11 cellular contexts compared by ENCODE assay signal in genomic region chr22:18032455-18033101, GRCh38. TPM values are rescaled to one million over a fixed set of nuclear protein-coding genes. Genes with fewer than 3 reads are reported as not detected.
DNase-seq lines count a peak whose midpoint lies in the region; ATAC-seq, FAIRE-seq and TF ChIP-seq lines count a peak whose summit lies in the region.
"Had no signal": no experiment of that assay in that cellular context is flagged by ENCODE, and none has a peak within 500 bp of the region (broad histone marks: within the 10 kb centered on the region; RNA-seq: fewer than 3 reads in every experiment).

No MANE protein-coding gene starts in this region.

- peaks cover 14 to 70% (median 30%) of the 10 kb centered on the region in 3 donors for H3K4me1 ChIP-seq in esophagus squamous epithelium

- peak in 1 of 4 donors; percentile 11 for TF ChIP-seq POLR2A in esophagus squamous epithelium (IDR thresholded peaks at IDR 0.05)

- no peaks in the 10 kb centered on the region for H3K9me3 ChIP-seq in esophagus squamous epithelium

- H3K36me3 ChIP-seq in esophagus squamous epithelium = no peaks in the 10 kb centered on the region

- intact Hi-C loops in esophagus squamous epithelium (cut with DNase I) (no loop called here), posterior vena cava (cut with DNase I) (no loop called here)

- FAIRE-seq in RCC 7860 (lab: Jason Lieb, UNC) = peak; percentile 96

- H3K27ac ChIP-seq in esophagus squamous epithelium = peak overlapping the region; percentile 72 to 84 (median 80)

- no peak for TF ChIP-seq CTCF in esophagus squamous epithelium (IDR thresholded peaks at IDR 0.05)

- ATAC-seq in GM21367 (IDR thresholded peaks at IDR 0.05; ENCODE audit: unreplicated experiment) = no peak
- ATAC-seq in activated CD4-positive, CD25-positive, alpha-beta regulatory T cell treated with anti-CD3 and anti-CD28 coated beads, Interleukin-2, amount 50 U/mL, for 24 hours = no peak

- 40 to 49% methylated on average over 5 to 6 of the region's 6 CpGs for WGBS in esophagus squamous epithelium, 2 donors

- H3K4me3 ChIP-seq in esophagus squamous epithelium = no peak overlapping the region

- DNase-seq in ELF-1 (ENCODE audit: low read depth, low spot score) (peak; percentile 23), RCC 7860 (ENCODE audit: low spot score) (peak; percentile 97), esophagus squamous epithelium (lab: John Stamatoyannopoulos, UW) (no peak), posterior vena cava (ENCODE audit: low spot score) (peak; percentile 55), ecto neural progenitor cell (ENCODE audit: low spot score) (no peak)
- no peak for DNase-seq in central memory CD4-positive, alpha-beta T cell
- DNase-seq: activated CD8-positive, alpha-beta memory T cell treated with anti-CD3 and anti-CD28 coated beads, Interleukin-2, amount 50 U/mL, for 4 hours; effector CD8-positive, alpha-beta T cell; MM.1S had no signal

- H3K27me3 ChIP-seq in esophagus squamous epithelium = no peaks in the 10 kb centered on the region

RNA-seq across cellular contexts. Expression of gene MICAL3, which starts 8.2 kb away (rescaled TPM):
- total RNA-seq in esophagus squamous epithelium (10 to 100 TPM; 11.2 to 30.9 (median 15.9) TPM), posterior vena cava (100 to 1,000 TPM; 106 to 114 TPM)

RNA-seq across cellular contexts. Expression of gene PEX26, which starts 45.2 kb away (rescaled TPM):
- 10 to 100 TPM; 17.2 to 32.3 (median 22.9) TPM for total RNA-seq in esophagus squamous epithelium
- 10 to 100 TPM; 25.5 to 28.5 TPM for total RNA-seq in posterior vena cava

Comparison
In these comparisons a context has a peak if more than half of its experiments do, and no peak if none do; other contexts are left out.
1. DNase-seq: peak in ELF-1 (single experiment), RCC 7860 (single experiment) and posterior vena cava (single experiment); none in esophagus squamous epithelium (single experiment), central memory CD4-positive, alpha-beta T cell (single experiment) and ecto neural progenitor cell (single experiment).